ENCODE assay signal across 23 cellular contexts in the genomic region with DNA sequence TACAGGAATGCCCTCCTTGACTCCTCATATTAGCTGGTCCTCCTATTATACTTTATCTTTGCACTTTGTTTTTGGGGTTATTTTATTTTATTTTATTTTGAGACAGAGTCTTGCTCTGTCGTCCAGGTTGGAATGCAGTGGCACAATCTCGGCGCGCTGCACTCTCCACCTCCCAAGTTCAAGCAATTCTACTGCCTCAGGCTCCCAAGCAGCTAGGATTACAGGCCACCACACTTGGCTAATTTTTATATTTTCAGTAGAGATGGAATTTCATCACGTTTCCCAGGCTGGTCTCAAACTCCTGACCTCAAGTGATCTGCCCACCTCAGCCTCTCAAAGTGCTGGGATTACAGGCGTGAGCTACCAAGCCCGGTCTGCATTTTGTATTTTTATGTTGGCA.
"Had no signal": no experiment of that assay in that cellular context is flagged by ENCODE, and none has a peak within 500 bp of the region (broad histone marks: within the 10 kb centered on the region; RNA-seq: fewer than 3 reads in every experiment).

No MANE protein-coding gene starts in this region.

- H2AFZ ChIP-seq: PC-9 had no signal

- H3K36me3 ChIP-seq: Peyer's patch, SJCRH30 had no signal

- H3K9me3 ChIP-seq: Peyer's patch, SJCRH30 had no signal

- H3K27ac ChIP-seq: PC-9, Peyer's patch, SJCRH30 had no signal

- DNase-seq: Karpas-422; KBM-7; MV-4-11; NCI-H1048; NCI-H1105; NCI-H1417; NCI-H1436 treated with DMSO at 0.1 percent for 48 hours; NCI-H1694; NCI-H187 treated with DMSO at 0.1 percent for 48 hours; NCI-H2029 treated with DMSO at 0.1 percent for 48 hours; NCI-H446; NCI-H510A; NCI-H524 treated with DMSO at 0.1 percent for 48 hours; NCI-H69; NCI-H774; NK-92 treated with Interleukin-12 subunit alpha and Interleukin-12 subunit beta, amount 100 ng/mL, for 24 hours; PC-9; Peyer's patch; SHP77 treated with DMSO at 0.1 percent for 48 hours; SJCRH30; T-helper 1 cell had no signal

- H3K4me3 ChIP-seq: PC-9, Peyer's patch, SJCRH30 had no signal

- H3K27me3 ChIP-seq: Peyer's patch, SJCRH30 had no signal

- ATAC-seq: Right ventricle myocardium inferior, SK-N-SH treated with all-trans-retinoic acid at 6 μM for 48 hours had no signal

- H3K4me2 ChIP-seq: PC-9 had no signal
